ENCODE assay signal across 23 cellular contexts in the genomic region with DNA sequence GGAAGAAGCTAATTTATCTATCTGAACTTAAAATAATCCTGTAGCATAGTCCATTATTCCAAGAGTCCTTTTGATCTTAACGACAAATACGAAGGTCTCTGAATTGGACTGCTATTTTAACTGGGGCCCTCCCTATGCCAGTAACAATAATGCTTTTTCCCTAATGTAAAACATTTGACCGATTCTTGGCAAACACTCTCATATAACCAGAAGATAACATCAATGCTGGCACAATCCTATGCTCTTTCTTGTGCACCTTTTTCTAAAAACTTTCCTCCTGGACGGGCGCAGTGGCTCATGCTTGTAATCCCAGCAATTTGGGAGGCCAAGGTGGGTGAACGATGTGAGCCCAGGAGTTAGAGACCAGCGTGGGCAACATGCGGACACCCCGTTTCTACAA. TPM values are rescaled to one million over a fixed set of nuclear protein-coding genes. Genes with fewer than 3 reads are reported as not detected.
DNase-seq lines count a peak whose midpoint lies in the region; TF ChIP-seq lines count a peak whose summit lies in the region.
"Had no signal": no experiment of that assay in that cellular context is flagged by ENCODE, and none has a peak within 500 bp of the region (broad histone marks: within the 10 kb centered on the region; RNA-seq: fewer than 3 reads in every experiment).

No MANE protein-coding gene starts in this region.

- H3K27ac ChIP-seq in RWPE1: peak overlapping the region; percentile 40; the same call in 1 of the 2 replicates
- peak overlapping the region; percentile 80 for H3K27ac ChIP-seq in colonic mucosa
- peak overlapping the region; percentile 32 to 42 for H3K27ac ChIP-seq in testis
- H3K27ac ChIP-seq: pancreas, SK-N-MC had no signal

- POLR2A ChIA-PET in RWPE1 (lab: Yijun Ruan, JAX; ENCODE audit: low non-redundant PET): no interaction called here
- POLR2A ChIA-PET in GM10248 (lab: Yijun Ruan, JAX): no interaction called here

- no peaks in the 10 kb centered on the region for H3K27me3 ChIP-seq in colonic mucosa
- no peaks in the 10 kb centered on the region for H3K27me3 ChIP-seq in testis
- H3K27me3 ChIP-seq: pancreas, upper lobe of left lung had no signal

- WGBS in testis, 2 donors: 74 to 82% methylated on average over 9 of the region's 9 CpGs

- peaks cover 38% of the 10 kb centered on the region for H3K4me1 Mint-ChIP-seq in mesothelial cell of epicardium

- no peak overlapping the region for H3K4me3 ChIP-seq in colonic mucosa
- H3K4me3 ChIP-seq in testis: no peak overlapping the region
- H3K4me3 ChIP-seq: pancreas, SK-N-MC, upper lobe of left lung had no signal

- peak overlapping the region; percentile 35 for H3K27ac Mint-ChIP-seq in mesothelial cell of epicardium
- H3K27ac Mint-ChIP-seq: activated CD8-positive, alpha-beta T cell treated with anti-CD3 and anti-CD28 coated beads for 36 hours had no signal

- intact Hi-C loops in colonic mucosa (cut with DNase I): no loop called here
- intact Hi-C loops in testis (cut with DNase I; ENCODE audit: low total_unique reads): no loop called here

- peak overlapping the region in 1 of 2 donors; percentile 60 for H3K9ac ChIP-seq in colonic mucosa (ENCODE audit: low read depth in 2 of 2, low read length in 2 of 2)

- CTCF ChIA-PET in RWPE1 (lab: Yijun Ruan, JAX) (interaction anchor here (0.7 to 1.0 kb wide), 2 partner anchors 43 to 348 kb away, joined by 4 to 7 read pairs; no protein-coding TSS in a partner anchor), GM10248 (lab: Yijun Ruan, JAX) (no interaction called here)

- in situ Hi-C loops in GM13976 (cut with MboI; ENCODE audit: low sequenced_read_pairs, unreplicated experiment): no loop called here

- H3K36me3 ChIP-seq in colonic mucosa: no peaks in the 10 kb centered on the region
- no peaks in the 10 kb centered on the region for H3K36me3 ChIP-seq in testis (ENCODE audit: low read depth, missing control alignments)

- no peaks in the 10 kb centered on the region for H3K36me3 Mint-ChIP-seq in mesothelial cell of epicardium

- no peak overlapping the region for H3K4me3 Mint-ChIP-seq in mesothelial cell of epicardium
- H3K4me3 Mint-ChIP-seq: activated CD8-positive, alpha-beta T cell treated with anti-CD3 and anti-CD28 coated beads for 36 hours; central memory CD8-positive, alpha-beta T cell; naive thymus-derived CD4-positive, alpha-beta T cell had no signal

- TF ChIP-seq CTCF in RWPE1 (conservative IDR thresholded peaks at IDR 0.05; ENCODE audit: low read depth) (no peak), colonic mucosa (IDR thresholded peaks at IDR 0.05) (no peak), mesothelial cell of epicardium (IDR thresholded peaks at IDR 0.05; ENCODE audit: unreplicated experiment) (no peak), testis (IDR thresholded peaks at IDR 0.05) (no peak), GM10248 (IDR thresholded peaks at IDR 0.05; ENCODE audit: control extremely low read depth, extremely low read depth, low read depth, missing control alignments) (no peak), GM13976 (IDR thresholded peaks at IDR 0.05; ENCODE audit: borderline replicate concordance, control extremely low read depth, extremely low read depth, insufficient read depth, missing control alignments) (no peak)

- H3K4me1 ChIP-seq in colonic mucosa: peaks cover 4% of the 10 kb centered on the region
- peaks cover 13% of the 10 kb centered on the region for H3K4me1 ChIP-seq in testis

- H3K9me3 ChIP-seq in colonic mucosa (no peaks in the 10 kb centered on the region), testis (no peaks in the 10 kb centered on the region)
- H3K9me3 ChIP-seq: pancreas, upper lobe of left lung had no signal

- TF ChIP-seq POLR2A in testis (IDR thresholded peaks at IDR 0.05): no peak

- H3K27me3 Mint-ChIP-seq in mesothelial cell of epicardium (ENCODE audit: low read depth): no peaks in the 10 kb centered on the region
- H3K27me3 Mint-ChIP-seq: activated CD8-positive, alpha-beta T cell treated with anti-CD3 and anti-CD28 coated beads for 36 hours; central memory CD8-positive, alpha-beta T cell; naive thymus-derived CD4-positive, alpha-beta T cell had no signal

- H3K9me3 Mint-ChIP-seq in mesothelial cell of epicardium: no peaks in the 10 kb centered on the region
- H3K9me3 Mint-ChIP-seq: activated CD8-positive, alpha-beta T cell treated with anti-CD3 and anti-CD28 coated beads for 36 hours; central memory CD8-positive, alpha-beta T cell; naive thymus-derived CD4-positive, alpha-beta T cell had no signal

- DNase-seq in RWPE1 (ENCODE audit: low spot score) (no peak), colonic mucosa (no peak), mesothelial cell of epicardium (ENCODE audit: low spot score in 2 of 2, unreplicated experiment in 2 of 2) (no peak), testis (no peak), DMS79 (lab: John Stamatoyannopoulos, UW) (no peak), GM10248 (ENCODE audit: extremely low spot score) (no peak), GM13976 (ENCODE audit: low spot score) (no peak)
- DNase-seq: activated CD8-positive, alpha-beta T cell treated with anti-CD3 and anti-CD28 coated beads for 36 hours; activated naive CD4-positive, alpha-beta T cell; COR-L47; effector CD8-positive, alpha-beta T cell; HCEC 1CT; head of caudate nucleus; naive thymus-derived CD4-positive, alpha-beta T cell; NCI-H1092 treated with DMSO at 0.1 percent for 48 hours; NCI-H2029 treated with DMSO at 0.1 percent for 48 hours; NCI-H446; pancreas; stimulated activated CD4-positive, alpha-beta T cell treated with anti-CD3 and anti-CD28 coated beads, Interleukin-2, amount 100 ng/mL, for 24 hours; stimulated activated naive CD4-positive, alpha-beta T cell; upper lobe of left lung had no signal

RNA-seq across cellular contexts. Expression of gene LRRFIP2, which starts 3.9 kb away (rescaled TPM):
- total RNA-seq in colonic mucosa: 100 to 1,000 TPM in 1 of 2 donors, 10 to 100 TPM in 1; 87.0 to 120 TPM
- total RNA-seq in mesothelial cell of epicardium: 35.0 to 41.7 TPM (median 38.1 TPM) in 3 replicates
- 100 to 1,000 TPM in 1 of 2 donors, 10 to 100 TPM in 1; 86.2 to 114 TPM for total RNA-seq in testis
- polyA plus RNA-seq in testis (ENCODE audit: insufficient read depth, low read depth, low replicate concordance): 115 TPM
